10 cellular contexts compared by ENCODE assay signal in genomic region chr22:24772493-24773220, GRCh38. TPM values are rescaled to one million over a fixed set of nuclear protein-coding genes. Genes with fewer than 3 reads are reported as not detected.
DNase-seq lines count a peak whose midpoint lies in the region; ATAC-seq, FAIRE-seq and TF ChIP-seq lines count a peak whose summit lies in the region.
"Had no signal": no experiment of that assay in that cellular context is flagged by ENCODE, and none has a peak within 500 bp of the region (broad histone marks: within the 10 kb centered on the region; RNA-seq: fewer than 3 reads in every experiment).

No MANE protein-coding gene starts in this region.

- POLR2A ChIA-PET in WTC11 (lab: Charles Lee): interaction anchor here (0.5 kb wide), 2 partner anchors 135 to 150 kb away, joined by 3 read pairs; no protein-coding TSS in a partner anchor

- intact Hi-C loops in CD14-positive monocyte (cut with micrococcal nuclease): loop anchor here in 1 of 2 donors (5.0 kb wide), 1 partner anchor 75 kb away; no protein-coding TSS in a partner anchor

- no peak overlapping the region for H3K4me2 ChIP-seq in keratinocyte (ENCODE audit: control insufficient read depth, extremely low read depth, insufficient read depth, low read depth, low read length)

- H3K9me3 Mint-ChIP-seq in HFFc6 (no peaks in the 10 kb centered on the region), WTC11 (no peaks in the 10 kb centered on the region), CD14-positive monocyte (peaks cover 0 to 3% (median 0%) of the 10 kb centered on the region in 7 donors)

- H3K9me1 ChIP-seq in keratinocyte (ENCODE audit: control insufficient read depth, extremely low read depth, insufficient read depth, low read length): no peaks in the 10 kb centered on the region

- H4K20me1 ChIP-seq in keratinocyte (ENCODE audit: control insufficient read depth, extremely low read depth, insufficient read depth, low read length): no peaks in the 10 kb centered on the region

- H3K36me3 Mint-ChIP-seq in HFFc6 (ENCODE audit: low read depth) (no peaks in the 10 kb centered on the region), WTC11 (no peaks in the 10 kb centered on the region), CD14-positive monocyte (no peaks in the 10 kb centered on the region)

- peak; percentile 76 for TF ChIP-seq CTCF in HFFc6 (IDR thresholded peaks at IDR 0.05)
- TF ChIP-seq CTCF in WTC11 (IDR thresholded peaks at IDR 0.05): peak; percentile 42; the same call in 1 of the 2 replicates
- peak; percentile 62 to 81 (median 73) for TF ChIP-seq CTCF in keratinocyte (optimal IDR thresholded peaks at IDR 0.05 in 1 of 3, IDR thresholded peaks at IDR 0.05 in 1 of 3, conservative IDR thresholded peaks at IDR 0.05 in 1 of 3; ENCODE audit: extremely low read depth in 1 of 3, insufficient read depth in 2 of 3, low read length in 3 of 3)
- TF ChIP-seq CTCF in CD14-positive monocyte (IDR thresholded peaks at IDR 0.05): no peak

- H3K4me1 ChIP-seq in keratinocyte (ENCODE audit: control insufficient read depth, extremely low read depth, insufficient read depth, low read length): peaks cover 11% of the 10 kb centered on the region

- H3K79me2 ChIP-seq in keratinocyte (ENCODE audit: control insufficient read depth, insufficient read depth, low read length): no peaks in the 10 kb centered on the region

- FAIRE-seq in keratinocyte (lab: Jason Lieb, UNC): peak; percentile 36

- H3K27me3 Mint-ChIP-seq in HFFc6 (ENCODE audit: insufficient read depth) (peaks cover 26% of the 10 kb centered on the region), WTC11 (ENCODE audit: low read depth) (no peaks in the 10 kb centered on the region; the same call in 1 of the 2 replicates), CD14-positive monocyte (ENCODE audit: low read depth in 3 of 3) (peaks cover 8 to 16% (median 12%) of the 10 kb centered on the region in 3 donors)

- H3K4me3 Mint-ChIP-seq in HFFc6: no peak overlapping the region
- H3K4me3 Mint-ChIP-seq in WTC11: no peak overlapping the region
- no peak overlapping the region for H3K4me3 Mint-ChIP-seq in CD14-positive monocyte

- H3K36me3 ChIP-seq in keratinocyte (ENCODE audit: control insufficient read depth in 2 of 2, extremely low read depth in 1 of 2, insufficient read depth in 2 of 2, low read length in 2 of 2): no peaks in the 10 kb centered on the region

- DNase-seq in AG08396 (ENCODE audit: low spot score) (peak; percentile 53), HFFc6 (peak; percentile 64), WTC11 (ENCODE audit: low spot score) (peak; percentile 64), keratinocyte (ENCODE audit: low read depth, low spot score) (no peak), GM19238 (ENCODE audit: insufficient read length, low spot score) (no peak), T1000 (lab: John Stamatoyannopoulos, UW) (no peak), CD14-positive monocyte (ENCODE audit: low spot score) (no peak)
- DNase-seq: activated CD4-positive, CD25-positive, alpha-beta regulatory T cell treated with anti-CD3 and anti-CD28 coated beads, Interleukin-2, amount 50 U/mL, for 72 hours; mucosa of descending colon had no signal

- H2AFZ ChIP-seq in keratinocyte (ENCODE audit: control insufficient read depth, low read length): no peak overlapping the region

- no peak overlapping the region for H3K4me3 ChIP-seq in keratinocyte (ENCODE audit: control insufficient read depth in 2 of 3, extremely low read depth in 1 of 3, insufficient read depth in 2 of 3, low read depth in 1 of 3, low read length in 3 of 3)
- H3K4me3 ChIP-seq: mucosa of descending colon had no signal

- peak; percentile 94 for ATAC-seq in WTC11
- no peak for ATAC-seq in HG03432 (IDR thresholded peaks at IDR 0.05; ENCODE audit: unreplicated experiment)
- ATAC-seq: mucosa of descending colon had no signal

- H3K27ac ChIP-seq in keratinocyte (ENCODE audit: control insufficient read depth, insufficient read depth, low read length): no peak overlapping the region

- dilution Hi-C loops in keratinocyte (cut with MboI; ENCODE audit: extremely low pct_ligation_motif_present, low sequenced_read_pairs): no loop called here

- no peaks in the 10 kb centered on the region for H3K9me3 ChIP-seq in keratinocyte (ENCODE audit: control insufficient read depth, low read depth, low read length)
- H3K9me3 ChIP-seq: mucosa of descending colon had no signal

- H3K9ac ChIP-seq in keratinocyte (ENCODE audit: control insufficient read depth, extremely low read depth, insufficient read depth, low read length): no peak overlapping the region

- no peak overlapping the region for H3K27ac Mint-ChIP-seq in HFFc6
- 0 out of 2 replicates have a peak overlapping the region, but pooled peaks have one; percentile 23 for H3K27ac Mint-ChIP-seq in WTC11
- no peak overlapping the region for H3K27ac Mint-ChIP-seq in CD14-positive monocyte

- no peaks in the 10 kb centered on the region for H3K27me3 ChIP-seq in keratinocyte (ENCODE audit: control insufficient read depth, extremely low read depth, insufficient read depth, low read length)

- CTCF ChIA-PET in WTC11 (lab: Charles Lee): interaction anchor here (0.6 to 2.5 kb wide), 53 partner anchors 8 to 351 kb away, joined by 3 to 32 read pairs (median 5); partner anchors contain the start of genes GUCD1, LRRC75B, SGSM1 and SNRPD3

- H3K4me1 Mint-ChIP-seq in HFFc6 (ENCODE audit: low read depth): peaks cover 5% of the 10 kb centered on the region; the same call in 1 of the 2 replicates
- peaks cover 14% of the 10 kb centered on the region for H3K4me1 Mint-ChIP-seq in WTC11
- no peaks in the 10 kb centered on the region for H3K4me1 Mint-ChIP-seq in CD14-positive monocyte

TF ChIP-seq in WTC11, 78 proteins besides CTCF, POLR2A, EP300 and RAD21:
- 0 out of 2 replicates have a peak, but pooled peaks have one; percentile 25 for TF ChIP-seq SP1 (CRISPR knock-in tag; conservative IDR thresholded peaks at IDR 0.05)
- TF ChIP-seq CREB1 (CRISPR knock-in tag; IDR thresholded peaks at IDR 0.05): no peak
TF ChIP-seq in WTC11: peak in this region for 1.

RNA-seq across cellular contexts. Expression of gene PIWIL3, which starts 1.9 kb away (rescaled TPM):
- total RNA-seq in HFFc6 (2021; fragmentation: NEBNext Ultra II Directional; extraction: Animal tissue kit (Norgen Biotek cat#: 25700)): not detected
- 0.18 to 0.55 TPM (median 0.32 TPM) in 3 replicates for total RNA-seq in WTC11 (2021)
- not detected in 3 replicates for polyA plus RNA-seq in keratinocyte
- polyA plus RNA-seq in keratinocyte (2011; ENCODE audit: low read depth): not detected
- not detected in 2 replicates for polyA plus RNA-seq in keratinocyte (2011; cell fraction: cytosol; rRNA removed)
- polyA plus RNA-seq in keratinocyte (2011; cell fraction: nucleus; rRNA removed): not detected in 2 replicates
- not detected in 2 replicates for polyA plus RNA-seq in keratinocyte (2012; ENCODE audit: low replicate concordance)
- polyA minus RNA-seq in keratinocyte: not detected in 3 replicates
- polyA minus RNA-seq in keratinocyte (2011; cell fraction: cytosol; rRNA and poly(A)+ RNA removed): not detected
- polyA minus RNA-seq in keratinocyte (2011; cell fraction: nucleus; rRNA and poly(A)+ RNA removed): not detected in 2 replicates
- polyA plus RNA-seq in CD14-positive monocyte: not detected
- total RNA-seq: mucosa of descending colon had no signal

RNA-seq across cellular contexts. Expression of gene SGSM1, which starts 33.4 kb away (rescaled TPM):
- not detected for total RNA-seq in HFFc6 (2021; fragmentation: NEBNext Ultra II Directional; extraction: Animal tissue kit (Norgen Biotek cat#: 25700))
- 4.1 to 6.5 TPM (median 6.5 TPM) in 3 replicates for total RNA-seq in WTC11 (2021)
- polyA plus RNA-seq in keratinocyte (0.01 to 0.03 TPM in 2 of 3 replicates, not detected in the other), CD14-positive monocyte (not detected)
- polyA plus RNA-seq in keratinocyte (2011; ENCODE audit: low read depth): not detected
- polyA plus RNA-seq in keratinocyte (2011; cell fraction: cytosol; rRNA removed): 0.01 and 0.04 TPM in 2 replicates
- polyA plus RNA-seq in keratinocyte (2011; cell fraction: nucleus; rRNA removed): 0.04 TPM in 2 replicates
- polyA plus RNA-seq in keratinocyte (2012; ENCODE audit: low replicate concordance): 0.02 and 0.06 TPM in 2 replicates
- not detected in 3 replicates for polyA minus RNA-seq in keratinocyte
- not detected for polyA minus RNA-seq in keratinocyte (2011; cell fraction: cytosol; rRNA and poly(A)+ RNA removed)
- polyA minus RNA-seq in keratinocyte (2011; cell fraction: nucleus; rRNA and poly(A)+ RNA removed): not detected in 2 replicates

Comparison
In these comparisons a context has a peak if more than half of its experiments do, and no peak if none do; other contexts are left out.
1. DNase-seq: peak in AG08396 (single experiment), HFFc6 (single experiment) and WTC11 (single experiment); none in keratinocyte (single experiment), GM19238 (single experiment), T1000 (single experiment) and CD14-positive monocyte (single experiment).